Comparison of ENCODE assay signal across 24 cellular contexts in genomic region chr11:109374441-109374840, GRCh38. TPM values are rescaled to one million over a fixed set of nuclear protein-coding genes. Genes with fewer than 3 reads are reported as not detected.
"Had no signal": no experiment of that assay in that cellular context is flagged by ENCODE, and none has a peak within 500 bp of the region (broad histone marks: within the 10 kb centered on the region; RNA-seq: fewer than 3 reads in every experiment).

No MANE protein-coding gene starts in this region.

- H3K36me3 ChIP-seq: MG63, Peyer's patch, SJCRH30 had no signal

- H2AFZ ChIP-seq: PC-9 had no signal

- H3K9me3 ChIP-seq: MG63, SJCRH30 had no signal

- ATAC-seq: Right ventricle myocardium inferior, SK-N-SH treated with all-trans-retinoic acid at 6 μM for 48 hours had no signal

- H3K27ac ChIP-seq: PC-9, Peyer's patch, SJCRH30 had no signal

- DNase-seq: KBM-7, MG63, NCI-H1092 treated with DMSO at 0.1 percent for 48 hours, NCI-H1436, NCI-H187, NCI-H2029, NCI-H2081 treated with DMSO at 0.1 percent for 48 hours, NCI-H2171, NCI-H226, NCI-H446, NCI-H510A, NCI-H524 treated with DMSO at 0.1 percent for 48 hours, NCI-H69, NCI-H774, OCI-M1, PC-9, Peyer's patch, SHP77 treated with DMSO at 0.1 percent for 48 hours, SJCRH30 had no signal

- H3K4me1 ChIP-seq: Peyer's patch, SJCRH30 had no signal

- H3K4me3 ChIP-seq: MG63, PC-9, Peyer's patch, SJCRH30 had no signal

- H3K4me2 ChIP-seq: PC-9 had no signal

- H3K27me3 ChIP-seq: MG63, Peyer's patch, SJCRH30 had no signal

RNA-seq across cellular contexts. Expression of gene C11orf87, which starts 47.5 kb away (rescaled TPM):
- total RNA-seq: HT-29, LHCN-M2, PC-9, Peyer's patch, Right ventricle myocardium inferior, RPMI7951, SJCRH30 had no signal
